ENCODE assay signal across 19 cellular contexts in genomic region chr11:46944356-46944755, GRCh38. TPM values are rescaled to one million over a fixed set of nuclear protein-coding genes. Genes with fewer than 3 reads are reported as not detected.
"Had no signal": no experiment of that assay in that cellular context is flagged by ENCODE, and none has a peak within 500 bp of the region (broad histone marks: within the 10 kb centered on the region; RNA-seq: fewer than 3 reads in every experiment).

No MANE protein-coding gene starts in this region.

- H3K4me3 ChIP-seq: hepatocyte, lung, testis, tibial nerve had no signal

- H3K4me2 ChIP-seq: hepatocyte had no signal

- H3K4me1 ChIP-seq: testis had no signal

- FAIRE-seq: colon, small intestine had no signal

- ATAC-seq: left colon; left ventricle myocardium superior; naive thymus-derived CD4-positive, alpha-beta T cell; right cardiac atrium had no signal

- H3K27me3 Mint-ChIP-seq: dendritic cell treated with granulocyte-macrophage colony-stimulating factor and Interleukin-4, amounts not matched to agents 40 ng/mL and 50 ng/mL, for 4 days; naive thymus-derived CD4-positive, alpha-beta T cell had no signal

- H3K27ac Mint-ChIP-seq: dendritic cell treated with granulocyte-macrophage colony-stimulating factor and Interleukin-4, amounts not matched to agents 40 ng/mL and 50 ng/mL, for 4 days; naive thymus-derived CD4-positive, alpha-beta T cell had no signal

- H2AFZ ChIP-seq: hepatocyte had no signal

- H3K27me3 ChIP-seq: hepatocyte, testis, tibial nerve had no signal

- H3K4me3 Mint-ChIP-seq: dendritic cell treated with granulocyte-macrophage colony-stimulating factor and Interleukin-4, amounts not matched to agents 40 ng/mL and 50 ng/mL, for 4 days; naive thymus-derived CD4-positive, alpha-beta T cell had no signal

- H3K9me3 Mint-ChIP-seq: dendritic cell treated with granulocyte-macrophage colony-stimulating factor and Interleukin-4, amounts not matched to agents 40 ng/mL and 50 ng/mL, for 4 days; naive thymus-derived CD4-positive, alpha-beta T cell had no signal

- H3K9me3 ChIP-seq: testis, tibial nerve had no signal

- H3K27ac ChIP-seq: hepatocyte, testis, tibial nerve had no signal

- DNase-seq: cerebellar nuclear complex; foreskin melanocyte; head of caudate nucleus; left colon; left ventricle myocardium superior; mesenchymal stem cell; naive thymus-derived CD4-positive, alpha-beta T cell; right cardiac atrium; small intestine; stimulated activated CD4-positive, alpha-beta T cell treated with anti-CD3 and anti-CD28 coated beads, Interleukin-2, amount 100 ng/mL, for 48 hours; stimulated activated naive CD4-positive, alpha-beta T cell treated with Interleukin-2 at 50 U/mL for 16 hours; testis had no signal

RNA-seq across cellular contexts. Expression of gene LRP4, which starts 26.0 kb away (rescaled TPM):
- total RNA-seq: mononuclear cell; naive thymus-derived CD4-positive, alpha-beta T cell had no signal
- polyA plus RNA-seq: naive thymus-derived CD4-positive, alpha-beta T cell; neural cell had no signal
